21 cellular contexts compared by ENCODE assay signal in genomic region chr16:12043953-12044352, GRCh38.
DNase-seq lines count a peak whose midpoint lies in the region; ATAC-seq and TF ChIP-seq lines count a peak whose summit lies in the region.
"Had no signal": no experiment of that assay in that cellular context is flagged by ENCODE, and none has a peak within 500 bp of the region (broad histone marks: within the 10 kb centered on the region; RNA-seq: fewer than 3 reads in every experiment).

No MANE protein-coding gene starts in this region.

- H3K4me2 ChIP-seq in Karpas-422 (ENCODE audit: low read depth, low read length, poor library complexity, severe bottlenecking) = no peak overlapping the region

- no peak overlapping the region for H3K9ac ChIP-seq in Karpas-422 (ENCODE audit: low read length)

- peak overlapping the region in 1 of 2 donors; percentile 2 for H3K4me3 Mint-ChIP-seq in CD14-positive monocyte
- H3K4me3 Mint-ChIP-seq: CD4-positive, alpha-beta memory T cell had no signal

- no peak overlapping the region for H2AFZ ChIP-seq in Karpas-422 (ENCODE audit: low read length)

- H3K4me1 Mint-ChIP-seq in CD14-positive monocyte = peaks cover 38% of the 10 kb centered on the region

- no peaks in the 10 kb centered on the region for H3K9me2 ChIP-seq in Karpas-422 (replicated peaks; ENCODE audit: insufficient read depth, low read length)

- no peaks in the 10 kb centered on the region for H4K20me1 ChIP-seq in Karpas-422 (ENCODE audit: insufficient read depth, low read depth, low read length)

- no peak for TF ChIP-seq CTCF in CD14-positive monocyte (IDR thresholded peaks at IDR 0.05)

- intact Hi-C loops in CD14-positive monocyte (cut with micrococcal nuclease) = no loop called here

- peaks cover 50 to 55% of the 10 kb centered on the region in 2 donors for H3K36me3 Mint-ChIP-seq in CD14-positive monocyte

- no peaks in the 10 kb centered on the region for H3K27me3 ChIP-seq in Karpas-422 (ENCODE audit: low read length)
- H3K27me3 ChIP-seq: Peyer's patch, SJSA1 had no signal

- no peaks in the 10 kb centered on the region for H3K9me3 ChIP-seq in Karpas-422 (ENCODE audit: low read length)
- H3K9me3 ChIP-seq: Caco-2, Peyer's patch, SJSA1 had no signal

- peaks cover 31% of the 10 kb centered on the region for H3K4me1 ChIP-seq in Karpas-422 (ENCODE audit: low read length)
- H3K4me1 ChIP-seq: Caco-2, Peyer's patch, SJSA1 had no signal

- H3K4me3 ChIP-seq in Karpas-422 (ENCODE audit: low read length) = no peak overlapping the region
- H3K4me3 ChIP-seq: Peyer's patch, SJSA1 had no signal

- no peaks in the 10 kb centered on the region for H3K79me2 ChIP-seq in Karpas-422 (ENCODE audit: low read length)

- H3K27ac Mint-ChIP-seq in CD14-positive monocyte = peak overlapping the region; percentile 61 to 96 (median 85)
- H3K27ac Mint-ChIP-seq: CD4-positive, alpha-beta memory T cell had no signal

- no peaks in the 10 kb centered on the region for H3K27me3 Mint-ChIP-seq in CD14-positive monocyte (ENCODE audit: low read depth in 3 of 3)
- H3K27me3 Mint-ChIP-seq: CD4-positive, alpha-beta memory T cell had no signal

- H3K9me3 Mint-ChIP-seq in CD14-positive monocyte = peaks cover 0 to 3% (median 0%) of the 10 kb centered on the region in 7 donors

- DNase-seq in CD14-positive monocyte (ENCODE audit: low spot score) = no peak
- DNase-seq in Karpas-422 = no peak
- no peak for DNase-seq in left lobe of liver (ENCODE audit: low spot score)
- peak; percentile 29 for DNase-seq in pons (ENCODE audit: low spot score)
- DNase-seq in GOT3 (lab: John Stamatoyannopoulos, UW) = no peak
- DNase-seq: Caco-2; CD4-positive, alpha-beta memory T cell; DMS 273 treated with DMSO at 0.1 percent for 48 hours; DMS79 treated with DMSO at 0.1 percent for 48 hours; MM.1S; NCI-H1048; NCI-H1436; NCI-H1930; NCI-H2227 treated with DMSO at 0.1 percent for 48 hours; NCI-H510A; NCI-H748 treated with DMSO at 0.1 percent for 48 hours; Peyer's patch had no signal

- no peaks in the 10 kb centered on the region for H3K36me3 ChIP-seq in Karpas-422 (ENCODE audit: insufficient read depth, low read length)
- H3K36me3 ChIP-seq: SJSA1 had no signal

- H3K27ac ChIP-seq in Karpas-422 (ENCODE audit: low read length) = 0 out of 2 replicates have a peak overlapping the region, but pooled peaks have one; percentile 13
- H3K27ac ChIP-seq: Peyer's patch, SJSA1 had no signal

- ATAC-seq in left lobe of liver (peak; percentile 38), GM18517 (IDR thresholded peaks at IDR 0.05; ENCODE audit: unreplicated experiment) (no peak), GM18520 (IDR thresholded peaks at IDR 0.05; ENCODE audit: unreplicated experiment) (no peak), GM19023 (IDR thresholded peaks at IDR 0.05; ENCODE audit: unreplicated experiment) (no peak)
